1 cellular context compared by ENCODE assay signal in genomic region chr10:30781571-30782542, GRCh38.
TF ChIP-seq lines count a peak whose summit lies in the region.

No MANE protein-coding gene starts in this region.

TF ChIP-seq in IMR-90, 13 proteins besides CTCF, POLR2A, EP300 and RAD21 (continued from another document):
- TF ChIP-seq USF2 (IDR thresholded peaks at IDR 0.05; ENCODE audit: low read depth, low read length), result no peak
- no peak for TF ChIP-seq RCOR1 (IDR thresholded peaks at IDR 0.05; ENCODE audit: insufficient replicate concordance, low read length)
- TF ChIP-seq FOS (IDR thresholded peaks at IDR 0.05; ENCODE audit: low read depth, low read length), result no peak
- TF ChIP-seq ELK1 (IDR thresholded peaks at IDR 0.05; ENCODE audit: borderline replicate concordance, low read depth, low read length), result no peak
